In the genomic region with DNA sequence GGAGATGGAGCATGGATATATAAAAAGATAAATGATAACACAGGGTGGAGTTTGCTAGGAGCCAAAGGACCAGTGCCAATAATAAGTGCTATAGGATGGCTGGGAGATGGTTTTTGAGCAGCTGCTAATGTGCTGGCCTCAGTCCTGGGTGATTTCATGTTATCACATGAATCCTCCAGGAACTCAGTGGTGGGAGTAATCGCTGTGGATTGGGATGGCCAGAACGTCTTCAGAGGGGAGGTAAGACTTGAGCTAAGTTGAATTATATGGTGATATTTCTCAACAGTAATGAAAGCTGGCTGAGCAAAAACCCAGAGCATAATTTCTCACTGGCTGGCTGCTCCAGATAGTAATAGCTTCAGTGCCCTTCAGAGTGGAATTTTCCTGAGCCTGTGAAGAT, we compare ENCODE assay signal across 15 cellular contexts.
DNase-seq lines count a peak whose midpoint lies in the region; ATAC-seq and TF ChIP-seq lines count a peak whose summit lies in the region.
"Had no signal": no experiment of that assay in that cellular context is flagged by ENCODE, and none has a peak within 500 bp of the region (broad histone marks: within the 10 kb centered on the region; RNA-seq: fewer than 3 reads in every experiment).

No MANE protein-coding gene starts in this region.

- CTCF ChIA-PET in OCI-LY7 (lab: Charles Lee; ENCODE audit: unreplicated experiment), result no interaction called here

- H4K20me1 ChIP-seq in OCI-LY7 (ENCODE audit: insufficient read depth, low read length), result no peaks in the 10 kb centered on the region

- no peak overlapping the region for H2BK120ac ChIP-seq in mesenchymal stem cell (ENCODE audit: low read depth, low read length)

- POLR2A ChIA-PET in OCI-LY7 (lab: Charles Lee), result interaction anchor here (0.7 to 0.9 kb wide), 2 partner anchors 13 to 120 kb away, joined by 3 read pairs; no protein-coding TSS in a partner anchor

- TF ChIP-seq CTCF in chondrocyte (IDR thresholded peaks at IDR 0.05), result no peak
- no peak for TF ChIP-seq CTCF in omental fat pad (IDR thresholded peaks at IDR 0.05)
- no peak for TF ChIP-seq CTCF in OCI-LY7 (conservative IDR thresholded peaks at IDR 0.05; ENCODE audit: low read length)

- H3K9me3 ChIP-seq in mesenchymal stem cell (ENCODE audit: control insufficient read depth, low read length) (no peaks in the 10 kb centered on the region), OCI-LY7 (ENCODE audit: low read length) (no peaks in the 10 kb centered on the region)
- H3K9me3 ChIP-seq: BE2C had no signal

- H3K23ac ChIP-seq in mesenchymal stem cell (ENCODE audit: low read length in 2 of 2), result no peak overlapping the region

- no peaks in the 10 kb centered on the region for H3K9me3 Mint-ChIP-seq in chondrocyte (ENCODE audit: low read depth)
- H3K9me3 Mint-ChIP-seq: H9 had no signal

- H4K91ac ChIP-seq in mesenchymal stem cell (ENCODE audit: low read length), result no peak overlapping the region

- H3K4me3 ChIP-seq in mesenchymal stem cell (ENCODE audit: insufficient read depth in 1 of 2, low read depth in 1 of 2, low read length in 2 of 2) (no peak overlapping the region), OCI-LY7 (ENCODE audit: low read depth, low read length, poor library complexity, severe bottlenecking) (no peak overlapping the region)

- H3K27me3 Mint-ChIP-seq in chondrocyte (ENCODE audit: low read depth), result no peaks in the 10 kb centered on the region
- H3K27me3 Mint-ChIP-seq: CD4-positive, CD25-positive, alpha-beta regulatory T cell had no signal

- no peak overlapping the region for H2BK15ac ChIP-seq in mesenchymal stem cell (ENCODE audit: low read depth, poor library complexity, severe bottlenecking)

- H3K4me3 Mint-ChIP-seq in chondrocyte (ENCODE audit: unreplicated experiment), result no peak overlapping the region
- H3K4me3 Mint-ChIP-seq: CD4-positive, CD25-positive, alpha-beta regulatory T cell; H9 had no signal

- no TSS peak for BruUV-seq in OCI-LY7 (replicated peaks; lab: Mats Ljungman, UMichigan)

- H3K4me2 ChIP-seq in mesenchymal stem cell (ENCODE audit: low read length, poor library complexity, severe bottlenecking) (no peak overlapping the region), OCI-LY7 (ENCODE audit: low read length) (no peak overlapping the region)

- H3K14ac ChIP-seq in mesenchymal stem cell (ENCODE audit: low read length in 2 of 2), result no peak overlapping the region

- H3K79me2 ChIP-seq in OCI-LY7 (ENCODE audit: insufficient read depth, low read depth, low read length), result no peaks in the 10 kb centered on the region

- no peaks in the 10 kb centered on the region for H3K27me3 ChIP-seq in mesenchymal stem cell (ENCODE audit: control insufficient read depth in 1 of 2, insufficient read depth in 1 of 2, low read length in 2 of 2)
- H3K27me3 ChIP-seq: BE2C had no signal

- H3K4ac ChIP-seq in mesenchymal stem cell (ENCODE audit: low read depth in 1 of 2, low read length in 2 of 2), result no peak overlapping the region

- H2BK5ac ChIP-seq in mesenchymal stem cell (ENCODE audit: low read depth, low read length, poor library complexity, severe bottlenecking), result no peak overlapping the region

- H2AFZ ChIP-seq in mesenchymal stem cell (ENCODE audit: low read depth, low read length) (no peak overlapping the region), OCI-LY7 (ENCODE audit: low read length) (no peak overlapping the region)

- H2BK12ac ChIP-seq in mesenchymal stem cell (ENCODE audit: low read length in 2 of 2), result no peak overlapping the region

- peak overlapping the region; percentile 61 for H3K27ac Mint-ChIP-seq in chondrocyte (ENCODE audit: unreplicated experiment)
- H3K27ac Mint-ChIP-seq: CD4-positive, CD25-positive, alpha-beta regulatory T cell; H9 had no signal

- H3K9ac ChIP-seq in mesenchymal stem cell (ENCODE audit: low read length), result peak overlapping the region; percentile 48

- H3K4me1 Mint-ChIP-seq in chondrocyte (ENCODE audit: low read depth), result peaks cover 38% of the 10 kb centered on the region
- H3K4me1 Mint-ChIP-seq: CD4-positive, CD25-positive, alpha-beta regulatory T cell had no signal

- no peak overlapping the region for H4K8ac ChIP-seq in mesenchymal stem cell (ENCODE audit: low read length)

- peak; percentile 80 for ATAC-seq in omental fat pad (ENCODE audit: low FRiP score)
- ATAC-seq in HG03442 (IDR thresholded peaks at IDR 0.05; ENCODE audit: unreplicated experiment), result no peak
- no peak for ATAC-seq in HG02678 (IDR thresholded peaks at IDR 0.05; ENCODE audit: unreplicated experiment)

- H3K9me2 ChIP-seq in OCI-LY7 (ENCODE audit: insufficient read depth, low read length), result no peaks in the 10 kb centered on the region

- DNase-seq in chondrocyte (ENCODE audit: low spot score) (no peak), mesenchymal stem cell (no peak), omental fat pad (ENCODE audit: low spot score) (no peak), COR-L47 (lab: John Stamatoyannopoulos, UW) (no peak), OCI-LY7 (ENCODE audit: low spot score) (no peak)
- DNase-seq: BE2C; C1 segment of cervical spinal cord; CD4-positive, CD25-positive, alpha-beta regulatory T cell; DMS153; DMS79; GDM1; GOT3; H9 had no signal

- 79% methylated on average over 2 of the region's 2 CpGs for WGBS in mesenchymal stem cell

- no peaks in the 10 kb centered on the region for H3K36me3 Mint-ChIP-seq in chondrocyte (ENCODE audit: low read depth)
- H3K36me3 Mint-ChIP-seq: CD4-positive, CD25-positive, alpha-beta regulatory T cell had no signal

- H3K79me1 ChIP-seq in mesenchymal stem cell (replicated peaks; ENCODE audit: low read length, poor library complexity, severe bottlenecking), result no peaks in the 10 kb centered on the region

- peaks cover 10% of the 10 kb centered on the region for H3K4me1 ChIP-seq in mesenchymal stem cell (ENCODE audit: control insufficient read depth, insufficient read depth, low read depth, low read length)
- no peaks in the 10 kb centered on the region for H3K4me1 ChIP-seq in OCI-LY7 (ENCODE audit: insufficient read depth, low read length, poor library complexity, severe bottlenecking)
- H3K4me1 ChIP-seq: BE2C had no signal

- H2AK5ac ChIP-seq in mesenchymal stem cell (ENCODE audit: low read length, severe bottlenecking), result no peak overlapping the region

- H3K36me3 ChIP-seq in mesenchymal stem cell (ENCODE audit: control insufficient read depth in 1 of 2, insufficient read depth in 2 of 2, low read depth in 1 of 2, low read length in 2 of 2) (no peaks in the 10 kb centered on the region), OCI-LY7 (ENCODE audit: insufficient read depth, low read length) (no peaks in the 10 kb centered on the region)
- H3K36me3 ChIP-seq: BE2C had no signal

- intact Hi-C loops in OCI-LY7 (cut with micrococcal nuclease; ENCODE audit: unreplicated experiment), result no loop called here

- H3K18ac ChIP-seq in mesenchymal stem cell (ENCODE audit: low read depth in 1 of 2, low read length in 2 of 2), result no peak overlapping the region

- H3K27ac ChIP-seq in mesenchymal stem cell (ENCODE audit: low read length, poor library complexity, severe bottlenecking) (no peak overlapping the region), OCI-LY7 (ENCODE audit: low read depth, low read length, poor library complexity, severe bottlenecking) (no peak overlapping the region)
